ENCODE assay signal across 25 cellular contexts in genomic region chr15:58159827-58160386, GRCh38. TPM values are rescaled to one million over a fixed set of nuclear protein-coding genes. Genes with fewer than 3 reads are reported as not detected.
"Had no signal": no experiment of that assay in that cellular context is flagged by ENCODE, and none has a peak within 500 bp of the region (broad histone marks: within the 10 kb centered on the region; RNA-seq: fewer than 3 reads in every experiment).

No MANE protein-coding gene starts in this region.

- H3K4me1 ChIP-seq: breast epithelium, esophagus squamous epithelium, gastroesophageal sphincter, parathyroid adenoma, tibial artery had no signal

- H3K4me1 Mint-ChIP-seq: activated B cell treated with CpG ODN at 0.5 μM for 24 hours; activated CD4-positive, alpha-beta T cell treated with anti-CD3 and anti-CD28 coated beads for 36 hours; activated naive CD8-positive, alpha-beta T cell treated with anti-CD3 and anti-CD28 coated beads for 36 hours; activated T-helper 17 cell treated with anti-CD3 and anti-CD28 coated beads, Interleukin-2, amount 50 U/mL, for 72 hours; central memory CD8-positive, alpha-beta T cell had no signal

- H3K27ac ChIP-seq: breast epithelium, esophagus squamous epithelium, gastroesophageal sphincter, heart left ventricle, parathyroid adenoma, tibial artery had no signal

- H3K4me3 Mint-ChIP-seq: activated B cell treated with CpG ODN at 0.5 μM for 24 hours; activated CD4-positive, alpha-beta T cell treated with anti-CD3 and anti-CD28 coated beads for 36 hours; activated naive CD8-positive, alpha-beta T cell treated with anti-CD3 and anti-CD28 coated beads for 36 hours; activated T-cell treated with anti-CD3 and anti-CD28 coated beads, Interleukin-2, amount 50 U/mL, for 24 hours; activated T-helper 17 cell treated with anti-CD3 and anti-CD28 coated beads, Interleukin-2, amount 50 U/mL, for 72 hours; central memory CD8-positive, alpha-beta T cell; stimulated activated naive CD8-positive, alpha-beta T cell treated with anti-CD3 and anti-CD28 coated beads, Interleukin-15, Interleukin-2, amounts not matched to agents 100 ng/mL and 50 ng/mL, for 24 hours had no signal

- DNase-seq: activated B cell treated with CpG ODN at 0.5 μM for 24 hours; activated CD4-positive, alpha-beta T cell treated with anti-CD3 and anti-CD28 coated beads for 36 hours; activated CD4-positive, alpha-beta T cell treated with anti-CD3 and anti-CD28 coated beads, Interleukin-2, amount 50 U/mL, for 4 hours; activated CD8-positive, alpha-beta memory T cell treated with anti-CD3 and anti-CD28 coated beads for 24 hours; activated CD8-positive, alpha-beta memory T cell treated with anti-CD3 and anti-CD28 coated beads, Interleukin-2, amount 50 U/mL, for 4 hours; activated naive CD8-positive, alpha-beta T cell treated with anti-CD3 and anti-CD28 coated beads for 36 hours; activated T-cell treated with anti-CD3 and anti-CD28 coated beads, Interleukin-2, amount 50 U/mL, for 24 hours; esophagus squamous epithelium; heart left ventricle; mesenchymal stem cell; mucosa of descending colon; nucleus accumbens; right cardiac atrium; stimulated activated CD4-positive, alpha-beta T cell treated with anti-CD3 and anti-CD28 coated beads, Interleukin-1b, Interleukin-23, amount 100 ng/mL, for 48 hours; substantia nigra; tibial artery had no signal

- H3K27ac Mint-ChIP-seq: activated B cell treated with CpG ODN at 0.5 μM for 24 hours; activated CD4-positive, alpha-beta T cell treated with anti-CD3 and anti-CD28 coated beads for 36 hours; activated naive CD8-positive, alpha-beta T cell treated with anti-CD3 and anti-CD28 coated beads for 36 hours; activated T-cell treated with anti-CD3 and anti-CD28 coated beads, Interleukin-2, amount 50 U/mL, for 24 hours; activated T-helper 17 cell treated with anti-CD3 and anti-CD28 coated beads, Interleukin-2, amount 50 U/mL, for 72 hours; stimulated activated naive CD8-positive, alpha-beta T cell treated with anti-CD3 and anti-CD28 coated beads, Interleukin-15, Interleukin-2, amounts not matched to agents 100 ng/mL and 50 ng/mL, for 24 hours had no signal

- H3K79me2 ChIP-seq: parathyroid adenoma had no signal

- H3K36me3 Mint-ChIP-seq: activated naive CD8-positive, alpha-beta T cell treated with anti-CD3 and anti-CD28 coated beads for 36 hours had no signal

- H3K9me3 Mint-ChIP-seq: activated B cell treated with CpG ODN at 0.5 μM for 24 hours; activated naive CD8-positive, alpha-beta T cell treated with anti-CD3 and anti-CD28 coated beads for 36 hours; activated T-cell treated with anti-CD3 and anti-CD28 coated beads, Interleukin-2, amount 50 U/mL, for 24 hours; activated T-helper 17 cell treated with anti-CD3 and anti-CD28 coated beads, Interleukin-2, amount 50 U/mL, for 72 hours; central memory CD8-positive, alpha-beta T cell; stimulated activated naive CD8-positive, alpha-beta T cell treated with anti-CD3 and anti-CD28 coated beads, Interleukin-15, Interleukin-2, amounts not matched to agents 100 ng/mL and 50 ng/mL, for 24 hours had no signal

- H3K4me3 ChIP-seq: breast epithelium, esophagus squamous epithelium, gastroesophageal sphincter, heart left ventricle, mucosa of descending colon, tibial artery had no signal

- H2AFZ ChIP-seq: parathyroid adenoma had no signal

- H3K9me3 ChIP-seq: breast epithelium, esophagus squamous epithelium, gastroesophageal sphincter, heart left ventricle, mucosa of descending colon, tibial artery had no signal

- H3K36me3 ChIP-seq: breast epithelium, esophagus squamous epithelium, gastroesophageal sphincter, heart left ventricle, tibial artery had no signal

- ATAC-seq: activated CD4-positive, alpha-beta T cell treated with anti-CD3 and anti-CD28 coated beads for 36 hours; activated T-helper 17 cell treated with anti-CD3 and anti-CD28 coated beads, Interleukin-2, amount 50 U/mL, for 72 hours; gastroesophageal sphincter; heart left ventricle; mucosa of descending colon; right cardiac atrium had no signal

- H3K9ac ChIP-seq: parathyroid adenoma had no signal

- H3K27me3 ChIP-seq: breast epithelium had no signal

RNA-seq across cellular contexts. Expression of gene AQP9, which starts 21.7 kb away (rescaled TPM):
- total RNA-seq: activated B cell treated with CpG ODN at 0.5 μM for 24 hours; activated naive CD8-positive, alpha-beta T cell treated with anti-CD3 and anti-CD28 coated beads for 36 hours; activated T-helper 17 cell treated with anti-CD3 and anti-CD28 coated beads, Interleukin-2, amount 50 U/mL, for 72 hours; astrocyte; pulmonary artery endothelial cell had no signal
- polyA plus RNA-seq: neural cell had no signal
